In the genomic region with DNA sequence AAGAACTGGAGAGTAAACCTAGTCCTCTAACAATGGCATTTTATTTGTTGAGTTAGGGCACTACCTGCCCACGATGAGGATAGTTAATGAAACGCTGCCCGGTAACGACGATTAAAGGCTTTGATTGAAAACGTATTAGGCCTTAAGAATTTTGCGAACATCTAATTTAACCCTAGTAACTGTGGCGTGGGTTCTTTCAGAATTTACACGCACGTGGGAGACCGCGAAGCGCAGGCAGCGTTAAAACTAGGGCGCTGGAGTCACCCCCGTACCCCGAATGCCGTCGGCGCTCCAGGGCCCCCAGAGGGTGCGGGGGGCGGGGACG, we compare ENCODE assay signal across 1 cellular context.
TF ChIP-seq lines count a peak whose summit lies in the region.

No MANE protein-coding gene starts in this region.

TF ChIP-seq in WTC11, 78 proteins besides CTCF, POLR2A, EP300 and RAD21 (continued from another document):
- TF ChIP-seq ZNF396 (CRISPR knock-in tag; IDR thresholded peaks at IDR 0.05; ENCODE audit: borderline replicate concordance), result no peak
- no peak for TF ChIP-seq ZNF121 (CRISPR knock-in tag; IDR thresholded peaks at IDR 0.05)
- no peak for TF ChIP-seq MXD4 (CRISPR knock-in tag; IDR thresholded peaks at IDR 0.05; ENCODE audit: borderline replicate concordance)
- TF ChIP-seq, protein P1, sequence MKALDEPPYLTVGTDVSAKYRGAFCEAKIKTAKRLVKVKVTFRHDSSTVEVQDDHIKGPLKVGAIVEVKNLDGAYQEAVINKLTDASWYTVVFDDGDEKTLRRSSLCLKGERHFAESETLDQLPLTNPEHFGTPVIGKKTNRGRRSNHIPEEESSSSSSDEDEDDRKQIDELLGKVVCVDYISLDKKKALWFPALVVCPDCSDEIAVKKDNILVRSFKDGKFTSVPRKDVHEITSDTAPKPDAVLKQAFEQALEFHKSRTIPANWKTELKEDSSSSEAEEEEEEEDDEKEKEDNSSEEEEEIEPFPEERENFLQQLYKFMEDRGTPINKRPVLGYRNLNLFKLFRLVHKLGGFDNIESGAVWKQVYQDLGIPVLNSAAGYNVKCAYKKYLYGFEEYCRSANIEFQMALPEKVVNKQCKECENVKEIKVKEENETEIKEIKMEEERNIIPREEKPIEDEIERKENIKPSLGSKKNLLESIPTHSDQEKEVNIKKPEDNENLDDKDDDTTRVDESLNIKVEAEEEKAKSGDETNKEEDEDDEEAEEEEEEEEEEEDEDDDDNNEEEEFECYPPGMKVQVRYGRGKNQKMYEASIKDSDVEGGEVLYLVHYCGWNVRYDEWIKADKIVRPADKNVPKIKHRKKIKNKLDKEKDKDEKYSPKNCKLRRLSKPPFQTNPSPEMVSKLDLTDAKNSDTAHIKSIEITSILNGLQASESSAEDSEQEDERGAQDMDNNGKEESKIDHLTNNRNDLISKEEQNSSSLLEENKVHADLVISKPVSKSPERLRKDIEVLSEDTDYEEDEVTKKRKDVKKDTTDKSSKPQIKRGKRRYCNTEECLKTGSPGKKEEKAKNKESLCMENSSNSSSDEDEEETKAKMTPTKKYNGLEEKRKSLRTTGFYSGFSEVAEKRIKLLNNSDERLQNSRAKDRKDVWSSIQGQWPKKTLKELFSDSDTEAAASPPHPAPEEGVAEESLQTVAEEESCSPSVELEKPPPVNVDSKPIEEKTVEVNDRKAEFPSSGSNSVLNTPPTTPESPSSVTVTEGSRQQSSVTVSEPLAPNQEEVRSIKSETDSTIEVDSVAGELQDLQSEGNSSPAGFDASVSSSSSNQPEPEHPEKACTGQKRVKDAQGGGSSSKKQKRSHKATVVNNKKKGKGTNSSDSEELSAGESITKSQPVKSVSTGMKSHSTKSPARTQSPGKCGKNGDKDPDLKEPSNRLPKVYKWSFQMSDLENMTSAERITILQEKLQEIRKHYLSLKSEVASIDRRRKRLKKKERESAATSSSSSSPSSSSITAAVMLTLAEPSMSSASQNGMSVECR (CRISPR knock-in tag; IDR thresholded peaks at IDR 0.05; ENCODE audit: borderline replicate concordance), result no peak; the same call in 1 of the 2 replicates
- TF ChIP-seq PRRX2 (CRISPR knock-in tag; IDR thresholded peaks at IDR 0.05), result no peak
- no peak for TF ChIP-seq ZSCAN18 (CRISPR knock-in tag; IDR thresholded peaks at IDR 0.05)
- no peak for TF ChIP-seq USF1 (CRISPR knock-in tag; IDR thresholded peaks at IDR 0.05)
- TF ChIP-seq TEAD4 (CRISPR knock-in tag; IDR thresholded peaks at IDR 0.05), result no peak
- TF ChIP-seq SMAD3 (CRISPR knock-in tag; IDR thresholded peaks at IDR 0.05; ENCODE audit: borderline replicate concordance), result no peak
- no peak for TF ChIP-seq NR3C1 (CRISPR knock-in tag; conservative IDR thresholded peaks at IDR 0.05; ENCODE audit: low read depth)
- TF ChIP-seq ZNF416 (CRISPR knock-in tag; IDR thresholded peaks at IDR 0.05), result no peak
TF ChIP-seq in WTC11: peak in this region for 0.
